8 cellular contexts compared by ENCODE assay signal in genomic region chr14:89954045-89955021, GRCh38. TPM values are rescaled to one million over a fixed set of nuclear protein-coding genes. Genes with fewer than 3 reads are reported as not detected.
DNase-seq lines count a peak whose midpoint lies in the region; ATAC-seq and TF ChIP-seq lines count a peak whose summit lies in the region.

EFCAB11 (minus strand) TSS chr14:89954730; CDS start chr14:89954660, 70 bp downstream.

- peaks cover 52% of the 10 kb centered on the region for H3K4me1 Mint-ChIP-seq in activated naive CD4-positive, alpha-beta T cell treated with anti-CD3 and anti-CD28 coated beads, Interleukin-2, amount 50 U/mL, for 24 hours

- peak within 1 kb of the TSS; percentile 98 for H3K4me3 Mint-ChIP-seq in activated naive CD4-positive, alpha-beta T cell treated with anti-CD3 and anti-CD28 coated beads, Interleukin-2, amount 50 U/mL, for 24 hours

- H3K27ac Mint-ChIP-seq in activated naive CD4-positive, alpha-beta T cell treated with anti-CD3 and anti-CD28 coated beads, Interleukin-2, amount 50 U/mL, for 24 hours, result peak within 1 kb of the TSS; percentile 95

- H3K27ac ChIP-seq in SK-N-MC (peak within 1 kb of the TSS; percentile 5; the same call in 1 of the 2 replicates), temporal lobe (ENCODE audit: low read depth, low read length) (peak within 1 kb of the TSS; percentile 59)

- H3K9me3 ChIP-seq in SK-N-MC (ENCODE audit: low read depth, low read length), result no peaks in the 10 kb centered on the region

- TF ChIP-seq CTCF in NB4 (IDR thresholded peaks at IDR 0.05; ENCODE audit: low read depth, low read length), result no peak

- H3K27me3 Mint-ChIP-seq in activated naive CD4-positive, alpha-beta T cell treated with anti-CD3 and anti-CD28 coated beads, Interleukin-2, amount 50 U/mL, for 24 hours, result no peaks in the 10 kb centered on the region

- ATAC-seq in HG02571 (IDR thresholded peaks at IDR 0.05; ENCODE audit: unreplicated experiment), result peak; percentile 80

- H3K9me3 Mint-ChIP-seq in activated naive CD4-positive, alpha-beta T cell treated with anti-CD3 and anti-CD28 coated beads, Interleukin-2, amount 50 U/mL, for 24 hours, result no peaks in the 10 kb centered on the region

- H3K36me3 Mint-ChIP-seq in activated naive CD4-positive, alpha-beta T cell treated with anti-CD3 and anti-CD28 coated beads, Interleukin-2, amount 50 U/mL, for 24 hours, result peaks cover 13% of the 10 kb centered on the region

- H3K4me3 ChIP-seq in GM08714 (ENCODE audit: low read length), result peak within 1 kb of the TSS; percentile 81
- peak within 1 kb of the TSS; percentile 86 for H3K4me3 ChIP-seq in NB4 (ENCODE audit: low read depth, low read length)
- peak within 1 kb of the TSS; percentile 98 for H3K4me3 ChIP-seq in SK-N-MC

- peak; percentile 65 for TF ChIP-seq POLR2A in NB4 (IDR thresholded peaks at IDR 0.05; ENCODE audit: extremely low read depth, insufficient read length)

- H3K9ac ChIP-seq in SK-N-MC (ENCODE audit: insufficient read length), result peak within 1 kb of the TSS; percentile 80

- DNase-seq in NB4 (ENCODE audit: low read depth), result peak; percentile 99
- DNase-seq in SK-N-MC (ENCODE audit: low read depth, low spot score), result peak; percentile 95
- peak; percentile 99 for DNase-seq in globus pallidus (ENCODE audit: low spot score)
- peak; percentile 76 to 99 (median 96) for DNase-seq in nucleus accumbens (lab: John Stamatoyannopoulos, UW)

- H3K36me3 ChIP-seq in SK-N-MC (ENCODE audit: insufficient read depth, low read length), result peaks cover 19% of the 10 kb centered on the region

RNA-seq across cellular contexts. Expression of gene EFCAB11, which starts in this region (rescaled TPM):
- 3.0 TPM for total RNA-seq in temporal lobe

Comparison
In these comparisons a context has a peak if more than half of its experiments do, and no peak if none do; other contexts are left out.
1. Peak in every context shown above with its lines: DNase-seq, ATAC-seq, H3K4me3 ChIP-seq and H3K27ac ChIP-seq.